Comparison of ENCODE assay signal across 8 cellular contexts in genomic region chr1:40630488-40631223, GRCh38. TPM values are rescaled to one million over a fixed set of nuclear protein-coding genes. Genes with fewer than 3 reads are reported as not detected.
DNase-seq lines count a peak whose midpoint lies in the region; TF ChIP-seq lines count a peak whose summit lies in the region.

No MANE protein-coding gene starts in this region.

- POLR2A ChIA-PET in PC-9 (lab: Charles Lee; ENCODE audit: unreplicated experiment), result no interaction called here

- H3K23ac ChIP-seq in neuronal stem cell (ENCODE audit: low read depth, low read length, poor library complexity), result no peak overlapping the region

- H3K4me3 ChIP-seq in PC-9 (no peak overlapping the region), endodermal cell (ENCODE audit: low read length) (no peak overlapping the region), neuronal stem cell (ENCODE audit: low read length in 2 of 2) (no peak overlapping the region)

- no peaks in the 10 kb centered on the region for H3K79me2 ChIP-seq in PC-9 (ENCODE audit: low read depth)

- peak; percentile 61 for DNase-seq in ELR (ENCODE audit: low read depth)
- DNase-seq in PC-9, result no peak
- peak; percentile 92 for DNase-seq in endodermal cell
- DNase-seq in neuronal stem cell (ENCODE audit: low spot score), result peak; percentile 42
- no peak for DNase-seq in HK-2 (ENCODE audit: unreplicated experiment)
- DNase-seq in LoVo (ENCODE audit: low spot score), result no peak
- no peak for DNase-seq in A172 (ENCODE audit: low spot score)

- no peak overlapping the region for H3K27ac Mint-ChIP-seq in endodermal cell

- no peak overlapping the region for H2AFZ ChIP-seq in PC-9
- H2AFZ ChIP-seq in neuronal stem cell (ENCODE audit: low read length), result no peak overlapping the region

- no peak overlapping the region for H3K14ac ChIP-seq in neuronal stem cell (ENCODE audit: low read length)

- no TSS peak for BruUV-seq in PC-9 (replicated peaks; lab: Mats Ljungman, UMichigan)

- H3K9me3 ChIP-seq in PC-9 (ENCODE audit: insufficient read depth, low read depth), result no peaks in the 10 kb centered on the region
- no peaks in the 10 kb centered on the region for H3K9me3 ChIP-seq in endodermal cell (ENCODE audit: control insufficient read depth, low read length)
- no peaks in the 10 kb centered on the region for H3K9me3 ChIP-seq in neuronal stem cell (replicated peaks in 1 of 2; ENCODE audit: control insufficient read depth in 2 of 2, insufficient read depth in 1 of 2, low read depth in 1 of 2, low read length in 2 of 2)

- no peak overlapping the region for H2AK5ac ChIP-seq in neuronal stem cell (ENCODE audit: low read depth, low read length)

- no peak overlapping the region for H3K9ac ChIP-seq in endodermal cell (ENCODE audit: extremely low read depth, low read length, poor library complexity, severe bottlenecking)
- no peak overlapping the region for H3K9ac ChIP-seq in neuronal stem cell (ENCODE audit: low read depth, low read length, poor library complexity)

- no peaks in the 10 kb centered on the region for H3K9me2 ChIP-seq in PC-9 (ENCODE audit: insufficient read depth)

- H3K4me2 ChIP-seq in PC-9 (no peak overlapping the region), neuronal stem cell (ENCODE audit: insufficient read depth, low read length, poor library complexity, severe bottlenecking) (no peak overlapping the region)

- H3K4ac ChIP-seq in neuronal stem cell (ENCODE audit: low read length), result no peak overlapping the region

- no peak overlapping the region for H3K4me3 Mint-ChIP-seq in endodermal cell

- CTCF ChIA-PET in PC-9 (lab: Charles Lee), result no interaction called here

- no peaks in the 10 kb centered on the region for H3K36me3 ChIP-seq in PC-9 (ENCODE audit: low read depth)
- H3K36me3 ChIP-seq in endodermal cell (ENCODE audit: control insufficient read depth, insufficient read depth, low read length), result no peaks in the 10 kb centered on the region
- no peaks in the 10 kb centered on the region for H3K36me3 ChIP-seq in neuronal stem cell (replicated peaks in 1 of 2; ENCODE audit: control insufficient read depth in 2 of 2, insufficient read depth in 2 of 2, low read length in 2 of 2)

- H3K27ac ChIP-seq in 22Rv1 (no peak overlapping the region), PC-9 (no peak overlapping the region), endodermal cell (ENCODE audit: low read depth, low read length) (no peak overlapping the region), neuronal stem cell (replicated peaks; ENCODE audit: low read length) (no peak overlapping the region)

- WGBS in endodermal cell (ENCODE audit: insufficient coverage in 1 of 2, insufficient read length in 1 of 2), 2 experiments, result 35 to 52% methylated on average over 4 to 6 of the region's 7 CpGs
- no CpG with 5 or more reads among the region's 7 CpGs for WGBS in neuronal stem cell (ENCODE audit: extremely low coverage in 2 of 2, insufficient read length in 2 of 2, insufficient replicate concordance in 1 of 2), 2 donors

- intact Hi-C loops in PC-9 (cut with micrococcal nuclease; ENCODE audit: unreplicated experiment), result loop anchor here (1.0 kb wide), 1 partner anchor 38 kb away; no protein-coding TSS in a partner anchor

- H3K27me3 ChIP-seq in PC-9 (ENCODE audit: insufficient read depth, low read depth) (no peaks in the 10 kb centered on the region), endodermal cell (ENCODE audit: control insufficient read depth, insufficient read depth, low read length, poor library complexity, severe bottlenecking) (no peaks in the 10 kb centered on the region), neuronal stem cell (ENCODE audit: control insufficient read depth in 3 of 3, insufficient read depth in 3 of 3, low read depth in 1 of 3, low read length in 3 of 3) (no peaks in the 10 kb centered on the region)

- H3F3A ChIP-seq in PC-9 (ENCODE audit: insufficient read depth, low read depth), result peaks cover 4% of the 10 kb centered on the region; the same call in 1 of the 2 replicates

- no peak overlapping the region for H4K91ac ChIP-seq in neuronal stem cell (ENCODE audit: low read depth, low read length, poor library complexity)

- no peaks in the 10 kb centered on the region for H3K27me3 Mint-ChIP-seq in endodermal cell (ENCODE audit: insufficient read depth)

- TF ChIP-seq CTCF in 22Rv1 (IDR thresholded peaks at IDR 0.05) (peak; percentile 58), PC-9 (conservative IDR thresholded peaks at IDR 0.05) (peak; percentile 47), endodermal cell (conservative IDR thresholded peaks at IDR 0.05) (peak; percentile 84)

- no peaks in the 10 kb centered on the region for H3K4me1 Mint-ChIP-seq in endodermal cell

- no peak overlapping the region for H4K8ac ChIP-seq in neuronal stem cell (ENCODE audit: low read depth, low read length)

- H3K4me1 ChIP-seq in PC-9 (replicated peaks; ENCODE audit: insufficient read depth), result peaks cover 17% of the 10 kb centered on the region; the same call in 1 of the 2 replicates
- no peaks in the 10 kb centered on the region for H3K4me1 ChIP-seq in endodermal cell (ENCODE audit: control insufficient read depth, insufficient read depth, low read length)
- H3K4me1 ChIP-seq in neuronal stem cell (ENCODE audit: control insufficient read depth in 2 of 2, insufficient read depth in 1 of 2, low read depth in 1 of 2, low read length in 2 of 2), result peaks cover 1 to 2% of the 10 kb centered on the region in 2 donors

- no peaks in the 10 kb centered on the region for H3K36me3 Mint-ChIP-seq in endodermal cell (ENCODE audit: low read depth)

- no peaks in the 10 kb centered on the region for H3K79me1 ChIP-seq in neuronal stem cell (ENCODE audit: low read depth, low read length)

- H2BK120ac ChIP-seq in neuronal stem cell (ENCODE audit: low read depth, low read length), result no peak overlapping the region

- H2BK15ac ChIP-seq in neuronal stem cell (ENCODE audit: low read length), result no peak overlapping the region

- no peak overlapping the region for H2BK5ac ChIP-seq in neuronal stem cell (ENCODE audit: low read length)

- H4K20me1 ChIP-seq in PC-9 (ENCODE audit: insufficient read depth), result no peaks in the 10 kb centered on the region

- no peak overlapping the region for H3K18ac ChIP-seq in neuronal stem cell (ENCODE audit: low read length)

- no peaks in the 10 kb centered on the region for H3K9me3 Mint-ChIP-seq in endodermal cell

- no peak overlapping the region for H2BK12ac ChIP-seq in neuronal stem cell (ENCODE audit: low read length)

RNA-seq across cellular contexts. Expression of gene RIMS3, which starts 34.8 kb away (rescaled TPM):
- total RNA-seq in PC-9 (2021) (12.9 and 14.0 TPM in 2 replicates), endodermal cell (10 to 100 TPM in 1 of 2 donors, 1 to 10 TPM in 1; 8.0 to 12.0 TPM)
- polyA plus RNA-seq in endodermal cell (2013, experiment 1 of 2), result 27.7 TPM
- polyA plus RNA-seq in endodermal cell (2013, experiment 2 of 2), result 24.1 TPM
- 14.6 TPM for polyA plus RNA-seq in neuronal stem cell (2013, experiment 1 of 2)
- 14.4 TPM for polyA plus RNA-seq in neuronal stem cell (2013, experiment 2 of 2)
- total RNA-seq in A172 (2014; rRNA removed; shearing (Covaris generic)), result 3.1 and 3.6 TPM in 2 replicates

Comparison
In these comparisons a context has a peak if more than half of its experiments do, and no peak if none do; other contexts are left out.
1. DNase-seq: peak in ELR (single experiment), endodermal cell (single experiment) and neuronal stem cell (single experiment); none in PC-9 (0 of 2), HK-2 (single experiment), LoVo (single experiment) and A172 (single experiment).
2. Peak in every context shown above with its lines, with median percentiles within 50 percentile points of each other: CTCF ChIP-seq.